ENCODE assay signal across 2 cellular contexts in the genomic region with DNA sequence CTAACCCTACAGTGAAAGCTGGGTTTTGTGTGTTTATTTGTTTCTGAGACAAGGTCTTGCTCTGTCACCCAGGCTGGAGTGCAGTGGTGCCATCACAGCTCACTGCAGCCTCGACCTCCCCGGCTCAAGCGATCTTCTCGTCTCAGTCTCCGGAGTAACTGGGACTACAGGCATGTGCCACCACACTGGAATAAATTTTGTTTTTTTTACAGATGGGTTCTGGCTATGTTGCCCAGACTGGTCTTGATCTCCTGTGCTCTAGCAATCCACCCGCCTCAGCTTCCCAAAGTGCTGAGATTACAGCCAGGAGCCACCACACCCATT.
TF ChIP-seq lines count a peak whose summit lies in the region.

No MANE protein-coding gene starts in this region.

TF ChIP-seq in HepG2, 621 proteins besides CTCF, POLR2A, EP300 and RAD21:
- TF ChIP-seq, protein P1, sequence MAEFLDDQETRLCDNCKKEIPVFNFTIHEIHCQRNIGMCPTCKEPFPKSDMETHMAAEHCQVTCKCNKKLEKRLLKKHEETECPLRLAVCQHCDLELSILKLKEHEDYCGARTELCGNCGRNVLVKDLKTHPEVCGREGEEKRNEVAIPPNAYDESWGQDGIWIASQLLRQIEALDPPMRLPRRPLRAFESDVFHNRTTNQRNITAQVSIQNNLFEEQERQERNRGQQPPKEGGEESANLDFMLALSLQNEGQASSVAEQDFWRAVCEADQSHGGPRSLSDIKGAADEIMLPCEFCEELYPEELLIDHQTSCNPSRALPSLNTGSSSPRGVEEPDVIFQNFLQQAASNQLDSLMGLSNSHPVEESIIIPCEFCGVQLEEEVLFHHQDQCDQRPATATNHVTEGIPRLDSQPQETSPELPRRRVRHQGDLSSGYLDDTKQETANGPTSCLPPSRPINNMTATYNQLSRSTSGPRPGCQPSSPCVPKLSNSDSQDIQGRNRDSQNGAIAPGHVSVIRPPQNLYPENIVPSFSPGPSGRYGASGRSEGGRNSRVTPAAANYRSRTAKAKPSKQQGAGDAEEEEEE (CRISPR knock-in tag; IDR thresholded peaks at IDR 0.05; ENCODE audit: borderline replicate concordance): no peak
- no peak for TF ChIP-seq KDM5A (IDR thresholded peaks at IDR 0.05; ENCODE audit: borderline replicate concordance, low read length)
- peak; percentile 51; the same call in 1 of the 2 replicates for TF ChIP-seq ZNF816 (CRISPR knock-in tag; IDR thresholded peaks at IDR 0.05; ENCODE audit: borderline replicate concordance)
- TF ChIP-seq RELA (CRISPR knock-in tag; IDR thresholded peaks at IDR 0.05): 0 out of 2 replicates have a peak, but pooled peaks have one; percentile 37
- TF ChIP-seq, protein P2, sequence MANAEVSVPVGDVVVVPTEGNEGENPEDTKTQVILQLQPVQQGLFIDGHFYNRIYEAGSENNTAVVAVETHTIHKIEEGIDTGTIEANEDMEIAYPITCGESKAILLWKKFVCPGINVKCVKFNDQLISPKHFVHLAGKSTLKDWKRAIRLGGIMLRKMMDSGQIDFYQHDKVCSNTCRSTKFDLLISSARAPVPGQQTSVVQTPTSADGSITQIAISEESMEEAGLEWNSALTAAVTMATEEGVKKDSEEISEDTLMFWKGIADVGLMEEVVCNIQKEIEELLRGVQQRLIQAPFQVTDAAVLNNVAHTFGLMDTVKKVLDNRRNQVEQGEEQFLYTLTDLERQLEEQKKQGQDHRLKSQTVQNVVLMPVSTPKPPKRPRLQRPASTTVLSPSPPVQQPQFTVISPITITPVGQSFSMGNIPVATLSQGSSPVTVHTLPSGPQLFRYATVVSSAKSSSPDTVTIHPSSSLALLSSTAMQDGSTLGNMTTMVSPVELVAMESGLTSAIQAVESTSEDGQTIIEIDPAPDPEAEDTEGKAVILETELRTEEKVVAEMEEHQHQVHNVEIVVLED (CRISPR knock-in tag; IDR thresholded peaks at IDR 0.05; ENCODE audit: borderline replicate concordance): no peak
- no peak for TF ChIP-seq KDM3A (CRISPR knock-in tag; IDR thresholded peaks at IDR 0.05; ENCODE audit: low read depth)
- TF ChIP-seq, protein P3, sequence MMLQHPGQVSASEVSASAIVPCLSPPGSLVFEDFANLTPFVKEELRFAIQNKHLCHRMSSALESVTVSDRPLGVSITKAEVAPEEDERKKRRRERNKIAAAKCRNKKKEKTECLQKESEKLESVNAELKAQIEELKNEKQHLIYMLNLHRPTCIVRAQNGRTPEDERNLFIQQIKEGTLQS (CRISPR knock-in tag; IDR thresholded peaks at IDR 0.05): no peak
- no peak for TF ChIP-seq ZNF674 (CRISPR knock-in tag; IDR thresholded peaks at IDR 0.05; ENCODE audit: low read depth)
- no peak for TF ChIP-seq TCF7 (IDR thresholded peaks at IDR 0.05; ENCODE audit: low read depth)
- TF ChIP-seq, protein P4, sequence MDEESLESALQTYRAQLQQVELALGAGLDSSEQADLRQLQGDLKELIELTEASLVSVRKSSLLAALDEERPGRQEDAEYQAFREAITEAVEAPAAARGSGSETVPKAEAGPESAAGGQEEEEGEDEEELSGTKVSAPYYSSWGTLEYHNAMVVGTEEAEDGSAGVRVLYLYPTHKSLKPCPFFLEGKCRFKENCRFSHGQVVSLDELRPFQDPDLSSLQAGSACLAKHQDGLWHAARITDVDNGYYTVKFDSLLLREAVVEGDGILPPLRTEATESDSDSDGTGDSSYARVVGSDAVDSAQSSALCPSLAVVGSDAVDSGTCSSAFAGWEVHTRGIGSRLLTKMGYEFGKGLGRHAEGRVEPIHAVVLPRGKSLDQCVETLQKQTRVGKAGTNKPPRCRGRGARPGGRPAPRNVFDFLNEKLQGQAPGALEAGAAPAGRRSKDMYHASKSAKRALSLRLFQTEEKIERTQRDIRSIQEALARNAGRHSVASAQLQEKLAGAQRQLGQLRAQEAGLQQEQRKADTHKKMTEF (CRISPR knock-in tag; IDR thresholded peaks at IDR 0.05): no peak
- no peak for TF ChIP-seq SMAD1 (CRISPR knock-in tag; IDR thresholded peaks at IDR 0.05; ENCODE audit: borderline replicate concordance, low read depth)
- no peak for TF ChIP-seq HHEX (CRISPR knock-in tag; IDR thresholded peaks at IDR 0.05)
- 0 out of 2 replicates have a peak, but pooled peaks have one; percentile 13 for TF ChIP-seq DPF2 (CRISPR knock-in tag; IDR thresholded peaks at IDR 0.05; ENCODE audit: borderline replicate concordance, low read depth)
- TF ChIP-seq MED8 (CRISPR knock-in tag; IDR thresholded peaks at IDR 0.05; ENCODE audit: insufficient replicate concordance): peak; percentile 32

TF ChIP-seq in WTC11, 78 proteins besides CTCF, POLR2A, EP300 and RAD21:
- TF ChIP-seq, protein P5, sequence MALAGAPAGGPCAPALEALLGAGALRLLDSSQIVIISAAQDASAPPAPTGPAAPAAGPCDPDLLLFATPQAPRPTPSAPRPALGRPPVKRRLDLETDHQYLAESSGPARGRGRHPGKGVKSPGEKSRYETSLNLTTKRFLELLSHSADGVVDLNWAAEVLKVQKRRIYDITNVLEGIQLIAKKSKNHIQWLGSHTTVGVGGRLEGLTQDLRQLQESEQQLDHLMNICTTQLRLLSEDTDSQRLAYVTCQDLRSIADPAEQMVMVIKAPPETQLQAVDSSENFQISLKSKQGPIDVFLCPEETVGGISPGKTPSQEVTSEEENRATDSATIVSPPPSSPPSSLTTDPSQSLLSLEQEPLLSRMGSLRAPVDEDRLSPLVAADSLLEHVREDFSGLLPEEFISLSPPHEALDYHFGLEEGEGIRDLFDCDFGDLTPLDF (CRISPR knock-in tag; IDR thresholded peaks at IDR 0.05): no peak
- TF ChIP-seq ELF4 (CRISPR knock-in tag; IDR thresholded peaks at IDR 0.05; ENCODE audit: low read depth) (no peak), OVOL2 (CRISPR knock-in tag; IDR thresholded peaks at IDR 0.05; ENCODE audit: borderline replicate concordance) (no peak), TCF7 (CRISPR knock-in tag; IDR thresholded peaks at IDR 0.05; ENCODE audit: low read depth) (no peak), FOXK1 (CRISPR knock-in tag; IDR thresholded peaks at IDR 0.05) (no peak), GABPB1 (CRISPR knock-in tag; IDR thresholded peaks at IDR 0.05) (no peak), HMGA2 (CRISPR knock-in tag; IDR thresholded peaks at IDR 0.05) (no peak), GTF2I (CRISPR knock-in tag; conservative IDR thresholded peaks at IDR 0.05) (no peak)
- TF ChIP-seq, protein P6, sequence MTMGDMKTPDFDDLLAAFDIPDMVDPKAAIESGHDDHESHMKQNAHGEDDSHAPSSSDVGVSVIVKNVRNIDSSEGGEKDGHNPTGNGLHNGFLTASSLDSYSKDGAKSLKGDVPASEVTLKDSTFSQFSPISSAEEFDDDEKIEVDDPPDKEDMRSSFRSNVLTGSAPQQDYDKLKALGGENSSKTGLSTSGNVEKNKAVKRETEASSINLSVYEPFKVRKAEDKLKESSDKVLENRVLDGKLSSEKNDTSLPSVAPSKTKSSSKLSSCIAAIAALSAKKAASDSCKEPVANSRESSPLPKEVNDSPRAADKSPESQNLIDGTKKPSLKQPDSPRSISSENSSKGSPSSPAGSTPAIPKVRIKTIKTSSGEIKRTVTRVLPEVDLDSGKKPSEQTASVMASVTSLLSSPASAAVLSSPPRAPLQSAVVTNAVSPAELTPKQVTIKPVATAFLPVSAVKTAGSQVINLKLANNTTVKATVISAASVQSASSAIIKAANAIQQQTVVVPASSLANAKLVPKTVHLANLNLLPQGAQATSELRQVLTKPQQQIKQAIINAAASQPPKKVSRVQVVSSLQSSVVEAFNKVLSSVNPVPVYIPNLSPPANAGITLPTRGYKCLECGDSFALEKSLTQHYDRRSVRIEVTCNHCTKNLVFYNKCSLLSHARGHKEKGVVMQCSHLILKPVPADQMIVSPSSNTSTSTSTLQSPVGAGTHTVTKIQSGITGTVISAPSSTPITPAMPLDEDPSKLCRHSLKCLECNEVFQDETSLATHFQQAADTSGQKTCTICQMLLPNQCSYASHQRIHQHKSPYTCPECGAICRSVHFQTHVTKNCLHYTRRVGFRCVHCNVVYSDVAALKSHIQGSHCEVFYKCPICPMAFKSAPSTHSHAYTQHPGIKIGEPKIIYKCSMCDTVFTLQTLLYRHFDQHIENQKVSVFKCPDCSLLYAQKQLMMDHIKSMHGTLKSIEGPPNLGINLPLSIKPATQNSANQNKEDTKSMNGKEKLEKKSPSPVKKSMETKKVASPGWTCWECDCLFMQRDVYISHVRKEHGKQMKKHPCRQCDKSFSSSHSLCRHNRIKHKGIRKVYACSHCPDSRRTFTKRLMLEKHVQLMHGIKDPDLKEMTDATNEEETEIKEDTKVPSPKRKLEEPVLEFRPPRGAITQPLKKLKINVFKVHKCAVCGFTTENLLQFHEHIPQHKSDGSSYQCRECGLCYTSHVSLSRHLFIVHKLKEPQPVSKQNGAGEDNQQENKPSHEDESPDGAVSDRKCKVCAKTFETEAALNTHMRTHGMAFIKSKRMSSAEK (CRISPR knock-in tag; IDR thresholded peaks at IDR 0.05; ENCODE audit: borderline replicate concordance): no peak
- TF ChIP-seq, protein P3 (CRISPR knock-in tag; conservative IDR thresholded peaks at IDR 0.05): no peak
- TF ChIP-seq, protein P7, sequence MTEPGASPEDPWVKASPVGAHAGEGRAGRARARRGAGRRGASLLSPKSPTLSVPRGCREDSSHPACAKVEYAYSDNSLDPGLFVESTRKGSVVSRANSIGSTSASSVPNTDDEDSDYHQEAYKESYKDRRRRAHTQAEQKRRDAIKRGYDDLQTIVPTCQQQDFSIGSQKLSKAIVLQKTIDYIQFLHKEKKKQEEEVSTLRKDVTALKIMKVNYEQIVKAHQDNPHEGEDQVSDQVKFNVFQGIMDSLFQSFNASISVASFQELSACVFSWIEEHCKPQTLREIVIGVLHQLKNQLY (CRISPR knock-in tag; IDR thresholded peaks at IDR 0.05): no peak
- TF ChIP-seq, protein P8, sequence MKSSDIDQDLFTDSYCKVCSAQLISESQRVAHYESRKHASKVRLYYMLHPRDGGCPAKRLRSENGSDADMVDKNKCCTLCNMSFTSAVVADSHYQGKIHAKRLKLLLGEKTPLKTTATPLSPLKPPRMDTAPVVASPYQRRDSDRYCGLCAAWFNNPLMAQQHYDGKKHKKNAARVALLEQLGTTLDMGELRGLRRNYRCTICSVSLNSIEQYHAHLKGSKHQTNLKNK (CRISPR knock-in tag; IDR thresholded peaks at IDR 0.05): no peak
- TF ChIP-seq, protein P9, sequence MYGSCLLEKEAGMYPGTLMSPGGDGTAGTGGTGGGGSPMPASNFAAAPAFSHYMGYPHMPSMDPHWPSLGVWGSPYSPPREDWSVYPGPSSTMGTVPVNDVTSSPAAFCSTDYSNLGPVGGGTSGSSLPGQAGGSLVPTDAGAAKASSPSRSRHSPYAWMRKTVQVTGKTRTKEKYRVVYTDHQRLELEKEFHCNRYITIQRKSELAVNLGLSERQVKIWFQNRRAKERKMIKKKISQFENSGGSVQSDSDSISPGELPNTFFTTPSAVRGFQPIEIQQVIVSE (CRISPR knock-in tag; IDR thresholded peaks at IDR 0.05; ENCODE audit: borderline replicate concordance): no peak
- TF ChIP-seq, protein P10, sequence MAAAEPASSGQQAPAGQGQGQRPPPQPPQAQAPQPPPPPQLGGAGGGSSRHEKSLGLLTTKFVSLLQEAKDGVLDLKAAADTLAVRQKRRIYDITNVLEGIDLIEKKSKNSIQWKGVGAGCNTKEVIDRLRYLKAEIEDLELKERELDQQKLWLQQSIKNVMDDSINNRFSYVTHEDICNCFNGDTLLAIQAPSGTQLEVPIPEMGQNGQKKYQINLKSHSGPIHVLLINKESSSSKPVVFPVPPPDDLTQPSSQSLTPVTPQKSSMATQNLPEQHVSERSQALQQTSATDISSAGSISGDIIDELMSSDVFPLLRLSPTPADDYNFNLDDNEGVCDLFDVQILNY (CRISPR knock-in tag; IDR thresholded peaks at IDR 0.05): no peak
